In genomic region chr11:111417766-111418435, GRCh38 we compare ENCODE assay signal across 8 cellular contexts. TPM values are rescaled to one million over a fixed set of nuclear protein-coding genes. Genes with fewer than 3 reads are reported as not detected.
DNase-seq lines count a peak whose midpoint lies in the region; ATAC-seq, FAIRE-seq and TF ChIP-seq lines count a peak whose summit lies in the region.

No MANE protein-coding gene starts in this region.

- ATAC-seq in GM19023 (IDR thresholded peaks at IDR 0.05; ENCODE audit: unreplicated experiment) (peak; percentile 33), HG03064 (IDR thresholded peaks at IDR 0.05; ENCODE audit: low read depth, unreplicated experiment) (peak; percentile 35), mucosa of descending colon (peak; percentile 59)

- H3K4me1 ChIP-seq in mucosa of descending colon (ENCODE audit: low read depth), result peaks cover 8% of the 10 kb centered on the region

- DNase-seq in amniotic stem cell (lab: John Stamatoyannopoulos, UW) (peak; percentile 20), mucosa of descending colon (peak in 1 of 3 donors; percentile 60), NOMO-1 (lab: John Stamatoyannopoulos, UW; ENCODE audit: unreplicated experiment in 2 of 2) (no peak), DMS153 treated with DMSO at 0.1 percent for 48 hours (lab: John Stamatoyannopoulos, UW; ENCODE audit: unreplicated experiment) (no peak), RCC 7860 (ENCODE audit: low spot score) (no peak), NCI-H82 treated with DMSO at 0.1 percent for 48 hours (lab: John Stamatoyannopoulos, UW; ENCODE audit: unreplicated experiment) (no peak)

- intact Hi-C loops in mucosa of descending colon (cut with DNase I, micrococcal nuclease), result no loop called here

- H3K4me3 ChIP-seq in mucosa of descending colon, result no peak overlapping the region

- H3K36me3 ChIP-seq in mucosa of descending colon (ENCODE audit: low read depth), result no peaks in the 10 kb centered on the region

- H3K9me3 ChIP-seq in mucosa of descending colon, result no peaks in the 10 kb centered on the region

- FAIRE-seq in RCC 7860 (lab: Jason Lieb, UNC), result no peak

- no peak for TF ChIP-seq CTCF in mucosa of descending colon (IDR thresholded peaks at IDR 0.05)

RNA-seq across cellular contexts. Expression of gene POU2AF1, which starts 38.8 kb away (rescaled TPM):
- 1 to 10 TPM; 2.8 to 9.3 (median 5.4) TPM for total RNA-seq in mucosa of descending colon
